ENCODE assay signal across 10 cellular contexts in genomic region chr2:230944123-230944653, GRCh38. TPM values are rescaled to one million over a fixed set of nuclear protein-coding genes. Genes with fewer than 3 reads are reported as not detected.
A peak's percentile ranks its signal among the peaks of the same experiment; 100 is the strongest.
DNase-seq lines count a peak whose midpoint lies in the region; ATAC-seq and TF ChIP-seq lines count a peak whose summit lies in the region.
"Had no signal": no experiment of that assay in that cellular context is flagged by ENCODE, and none has a peak within 500 bp of the region (broad histone marks: within the 10 kb centered on the region; RNA-seq: fewer than 3 reads in every experiment).

No MANE protein-coding gene starts in this region.

- POLR2A ChIA-PET in activated CD4-positive, alpha-beta T cell treated with anti-CD3 and anti-CD28 coated beads for 36 hours (lab: Charles Lee): interaction anchor here (1.6 kb wide), 1 partner anchor 19 kb away, joined by 4 read pairs; the partner anchor contains the start of gene GPR55

- peaks cover 27% of the 10 kb centered on the region for H3K4me1 Mint-ChIP-seq in activated CD4-positive, alpha-beta T cell treated with anti-CD3 and anti-CD28 coated beads for 36 hours
- peaks cover 4% of the 10 kb centered on the region for H3K4me1 Mint-ChIP-seq in type B pancreatic cell (ENCODE audit: unreplicated experiment)

- peaks cover 4% of the 10 kb centered on the region for H3K27me3 Mint-ChIP-seq in activated CD4-positive, alpha-beta T cell treated with anti-CD3 and anti-CD28 coated beads for 36 hours
- H3K27me3 Mint-ChIP-seq in type B pancreatic cell: peaks cover 7% of the 10 kb centered on the region

- H3K27ac Mint-ChIP-seq in activated CD4-positive, alpha-beta T cell treated with anti-CD3 and anti-CD28 coated beads for 36 hours: peak overlapping the region; percentile 75
- H3K27ac Mint-ChIP-seq in type B pancreatic cell: no peak overlapping the region

- no peaks in the 10 kb centered on the region for H3K36me3 Mint-ChIP-seq in activated CD4-positive, alpha-beta T cell treated with anti-CD3 and anti-CD28 coated beads for 36 hours (ENCODE audit: low read depth)
- no peaks in the 10 kb centered on the region for H3K36me3 Mint-ChIP-seq in type B pancreatic cell

- CTCF ChIA-PET in activated CD4-positive, alpha-beta T cell treated with anti-CD3 and anti-CD28 coated beads for 36 hours (lab: Charles Lee): no interaction called here

- intact Hi-C loops in activated CD4-positive, alpha-beta T cell treated with anti-CD3 and anti-CD28 coated beads for 36 hours (cut with DNase I, micrococcal nuclease): loop anchor here (1.0 to 5.0 kb wide), 4 partner anchors 13 to 40 kb away; no protein-coding TSS in a partner anchor

- no peaks in the 10 kb centered on the region for H3K9me3 Mint-ChIP-seq in activated CD4-positive, alpha-beta T cell treated with anti-CD3 and anti-CD28 coated beads for 36 hours (ENCODE audit: low read depth)
- no peaks in the 10 kb centered on the region for H3K9me3 Mint-ChIP-seq in type B pancreatic cell

- TF ChIP-seq POLR2A in erythroblast (IDR thresholded peaks at IDR 0.05; ENCODE audit: low read length): no peak

- peak; percentile 80 for DNase-seq in activated CD4-positive, alpha-beta T cell treated with anti-CD3 and anti-CD28 coated beads for 36 hours
- no peak for DNase-seq in activated CD4-positive, alpha-beta T cell treated with anti-CD3 and anti-CD28 coated beads, Interleukin-2, amount 50 U/mL, for 4 hours
- peak; percentile 73 for DNase-seq in stimulated activated CD4-positive, alpha-beta T cell treated with anti-CD3 and anti-CD28 coated beads, Interleukin-1b, Interleukin-23, amount 100 ng/mL, for 48 hours
- DNase-seq in Ammon's horn (ENCODE audit: low spot score) (no peak), erythroblast (lab: John Stamatoyannopoulos, UW) (no peak), type B pancreatic cell (ENCODE audit: extremely low spot score, unreplicated experiment) (no peak)

- TF ChIP-seq CTCF in type B pancreatic cell (conservative IDR thresholded peaks at IDR 0.05): no peak

- ATAC-seq in activated CD4-positive, alpha-beta T cell treated with anti-CD3 and anti-CD28 coated beads for 36 hours: peak; percentile 77
- ATAC-seq in GM21619 (IDR thresholded peaks at IDR 0.05; ENCODE audit: unreplicated experiment) (peak; percentile 47), HG03521 (IDR thresholded peaks at IDR 0.05; ENCODE audit: unreplicated experiment) (peak; percentile 43)

- H3K4me3 Mint-ChIP-seq in activated CD4-positive, alpha-beta T cell treated with anti-CD3 and anti-CD28 coated beads for 36 hours: peak overlapping the region; percentile 61
- H3K4me3 Mint-ChIP-seq in type B pancreatic cell: no peak overlapping the region

RNA-seq across cellular contexts. Expression of gene GPR55, which starts 19.1 kb away (rescaled TPM):
- total RNA-seq in activated CD4-positive, alpha-beta T cell treated with anti-CD3 and anti-CD28 coated beads for 36 hours: 1 to 10 TPM; 3.6 to 4.0 TPM
- 0.24 TPM in 1 of 2 replicates, not detected in the other for total RNA-seq in type B pancreatic cell (ENCODE audit: low replicate concordance)
- total RNA-seq: LHCN-M2 had no signal

RNA-seq across cellular contexts. Expression of gene SPATA3, which starts 51.7 kb away (rescaled TPM):
- 1 to 10 TPM; 1.1 to 1.3 TPM for total RNA-seq in activated CD4-positive, alpha-beta T cell treated with anti-CD3 and anti-CD28 coated beads for 36 hours
- not detected in 2 replicates for total RNA-seq in type B pancreatic cell (ENCODE audit: low replicate concordance)
- total RNA-seq: LHCN-M2, mononuclear cell had no signal

Comparison
In these comparisons a context has a peak if more than half of its experiments do, and no peak if none do; other contexts are left out.
1. DNase-seq: peak in activated CD4-positive, alpha-beta T cell treated with anti-CD3 and anti-CD28 coated beads for 36 hours (single experiment) and stimulated activated CD4-positive, alpha-beta T cell treated with anti-CD3 and anti-CD28 coated beads, Interleukin-1b, Interleukin-23, amount 100 ng/mL, for 48 hours (single experiment); none in activated CD4-positive, alpha-beta T cell treated with anti-CD3 and anti-CD28 coated beads, Interleukin-2, amount 50 U/mL, for 4 hours (0 of 2), Ammon's horn (single experiment), erythroblast (0 of 2) and type B pancreatic cell (single experiment).
2. Peak in every context shown above with its lines, with median percentiles within 50 percentile points of each other: ATAC-seq.